ENCODE assay signal across 10 cellular contexts in genomic region chr6:111711989-111712388, GRCh38.
DNase-seq lines count a peak whose midpoint lies in the region; TF ChIP-seq lines count a peak whose summit lies in the region.
"Had no signal": no experiment of that assay in that cellular context is flagged by ENCODE, and none has a peak within 500 bp of the region (broad histone marks: within the 10 kb centered on the region; RNA-seq: fewer than 3 reads in every experiment).

No MANE protein-coding gene starts in this region.

- H3K27ac ChIP-seq in mesodermal cell (ENCODE audit: low read depth, low read length, severe bottlenecking), result peak overlapping the region; percentile 61
- peak overlapping the region; percentile 31 to 85 (median 60) for H3K27ac ChIP-seq in tibial nerve

- no peak for TF ChIP-seq CTCF in tibial nerve (IDR thresholded peaks at IDR 0.05)

- H3K27ac Mint-ChIP-seq in activated naive CD4-positive, alpha-beta T cell treated with anti-CD3 and anti-CD28 coated beads, Interleukin-2, amount 50 U/mL, for 24 hours, result peak overlapping the region; percentile 86
- H3K27ac Mint-ChIP-seq in activated naive CD8-positive, alpha-beta T cell, result peak overlapping the region; percentile 91

- peaks cover 71% of the 10 kb centered on the region for H3K36me3 ChIP-seq in mesodermal cell (ENCODE audit: control insufficient read depth, insufficient read depth, low read length)
- peaks cover 0 to 32% (median 6%) of the 10 kb centered on the region in 3 donors for H3K36me3 ChIP-seq in tibial nerve

- no peak for TF ChIP-seq EP300 in tibial nerve (IDR thresholded peaks at IDR 0.05)

- H3K36me3 Mint-ChIP-seq in activated naive CD4-positive, alpha-beta T cell treated with anti-CD3 and anti-CD28 coated beads, Interleukin-2, amount 50 U/mL, for 24 hours, result peaks cover 43% of the 10 kb centered on the region
- peaks cover 28% of the 10 kb centered on the region for H3K36me3 Mint-ChIP-seq in activated naive CD8-positive, alpha-beta T cell

- H3K4me1 ChIP-seq in mesodermal cell (ENCODE audit: control insufficient read depth, insufficient read depth, low read length, poor library complexity, severe bottlenecking) (peaks cover 14% of the 10 kb centered on the region), tibial nerve (peaks cover 0 to 37% (median 10%) of the 10 kb centered on the region in 4 donors)

- no peaks in the 10 kb centered on the region for H3K9me3 Mint-ChIP-seq in activated naive CD4-positive, alpha-beta T cell treated with anti-CD3 and anti-CD28 coated beads, Interleukin-2, amount 50 U/mL, for 24 hours
- H3K9me3 Mint-ChIP-seq in activated naive CD8-positive, alpha-beta T cell (ENCODE audit: low read depth), result no peaks in the 10 kb centered on the region

- peak overlapping the region; percentile 39 for H3K4me3 Mint-ChIP-seq in activated naive CD4-positive, alpha-beta T cell treated with anti-CD3 and anti-CD28 coated beads, Interleukin-2, amount 50 U/mL, for 24 hours
- no peak overlapping the region for H3K4me3 Mint-ChIP-seq in activated naive CD8-positive, alpha-beta T cell

- H3K9me3 ChIP-seq in mesodermal cell (ENCODE audit: control insufficient read depth, low read length), result no peaks in the 10 kb centered on the region
- H3K9me3 ChIP-seq in tibial nerve, result no peaks in the 10 kb centered on the region
- H3K9me3 ChIP-seq: SK-N-SH had no signal

- no peaks in the 10 kb centered on the region for H3K27me3 Mint-ChIP-seq in activated naive CD4-positive, alpha-beta T cell treated with anti-CD3 and anti-CD28 coated beads, Interleukin-2, amount 50 U/mL, for 24 hours
- H3K27me3 Mint-ChIP-seq in activated naive CD8-positive, alpha-beta T cell, result no peaks in the 10 kb centered on the region

- TF ChIP-seq POLR2A in tibial nerve (IDR thresholded peaks at IDR 0.05), result no peak

- peaks cover 81% of the 10 kb centered on the region for H3K4me1 Mint-ChIP-seq in activated naive CD4-positive, alpha-beta T cell treated with anti-CD3 and anti-CD28 coated beads, Interleukin-2, amount 50 U/mL, for 24 hours
- peaks cover 69% of the 10 kb centered on the region for H3K4me1 Mint-ChIP-seq in activated naive CD8-positive, alpha-beta T cell (ENCODE audit: low read depth)

- H3K4me3 ChIP-seq in mesodermal cell (ENCODE audit: extremely low read depth, insufficient read depth, low read length, poor library complexity, severe bottlenecking) (no peak overlapping the region), tibial nerve (no peak overlapping the region)

- 78% methylated on average over 7 to 9 of the region's 9 CpGs for WGBS in mesodermal cell (ENCODE audit: insufficient coverage in 2 of 2), 2 experiments
- 58 to 62% methylated on average over 9 of the region's 9 CpGs for WGBS in tibial nerve, 2 donors

- H3K27me3 ChIP-seq in tibial nerve, result no peaks in the 10 kb centered on the region

- DNase-seq in activated naive CD4-positive, alpha-beta T cell treated with Interleukin-2 at 50 U/mL for 16 hours, result no peak
- DNase-seq in tibial nerve (ENCODE audit: low spot score in 2 of 2) (no peak), glomerular visceral epithelial cell (ENCODE audit: extremely low spot score) (no peak), GM19240 (ENCODE audit: insufficient read length, low spot score) (no peak)
- no peak for DNase-seq in stimulated activated naive CD4-positive, alpha-beta T cell (lab: John Stamatoyannopoulos, UW)
- DNase-seq: activated CD4-positive, alpha-beta T cell treated with anti-CD3 and anti-CD28 coated beads for 48 hours had no signal
